ENCODE assay signal across 8 cellular contexts in genomic region chr4:54322817-54323417, GRCh38.
DNase-seq lines count a peak whose midpoint lies in the region; ATAC-seq, FAIRE-seq and TF ChIP-seq lines count a peak whose summit lies in the region.

No MANE protein-coding gene starts in this region.

- H4K91ac ChIP-seq in H1 (replicated peaks; ENCODE audit: insufficient read length, low read length), result no peak overlapping the region
- H4K91ac ChIP-seq in mesenchymal stem cell (ENCODE audit: low read length), result no peak overlapping the region

- H3K56ac ChIP-seq in H1 (replicated peaks; ENCODE audit: insufficient read length, low read depth, low read length), result no peak overlapping the region

- TF ChIP-seq CTCF in H1 (IDR thresholded peaks at IDR 0.05; ENCODE audit: control extremely low read depth in 1 of 3, insufficient read depth in 1 of 3, low read depth in 1 of 3, low read length in 3 of 3), result peak; percentile 60 to 91 (median 88)

- FAIRE-seq in H1 (lab: Jason Lieb, UNC), result peak; percentile 94

- peaks cover 0 to 16% of the 10 kb centered on the region in 2 experiments; a peak in 3 of 4 replicates for H3K9me3 ChIP-seq in H1 (ENCODE audit: insufficient read depth in 2 of 2, low read depth in 1 of 2, low read length in 1 of 2)
- no peaks in the 10 kb centered on the region for H3K9me3 ChIP-seq in mesenchymal stem cell (ENCODE audit: control insufficient read depth, low read length)

- no peaks in the 10 kb centered on the region for H3K27me3 Mint-ChIP-seq in activated CD4-positive, alpha-beta T cell treated with anti-CD3 and anti-CD28 coated beads, Interleukin-2, amount 10 ng/mL, durations not matched to agents 7 days and 5 days

- TF ChIP-seq RAD21 in H1 (IDR thresholded peaks at IDR 0.05 in 1 of 2, conservative IDR thresholded peaks at IDR 0.05 in 1 of 2; ENCODE audit: low read depth in 2 of 2, low read length in 2 of 2), result peak; percentile 97 to 98

- no peak overlapping the region for H2BK120ac ChIP-seq in H1 (replicated peaks; ENCODE audit: low read depth, low read length)
- no peak overlapping the region for H2BK120ac ChIP-seq in mesenchymal stem cell (ENCODE audit: low read depth, low read length)

- H3K27me3 ChIP-seq in H1 (replicated peaks in 1 of 4; ENCODE audit: control insufficient read depth in 3 of 4, extremely low read depth in 1 of 4, insufficient read depth in 3 of 4, low read length in 3 of 4) (no peaks in the 10 kb centered on the region), mesenchymal stem cell (ENCODE audit: control insufficient read depth in 1 of 2, insufficient read depth in 1 of 2, low read length in 2 of 2) (peaks cover 0 to 11% of the 10 kb centered on the region in 2 experiments)

- ATAC-seq in GM19372 (IDR thresholded peaks at IDR 0.05; ENCODE audit: low read depth, unreplicated experiment) (peak; percentile 78), HG03432 (IDR thresholded peaks at IDR 0.05; ENCODE audit: unreplicated experiment) (peak; percentile 80)

- H2BK5ac ChIP-seq in H1 (ENCODE audit: low read depth, low read length) (no peak overlapping the region), mesenchymal stem cell (ENCODE audit: low read depth, low read length, poor library complexity, severe bottlenecking) (no peak overlapping the region)

- H2BK20ac ChIP-seq in H1 (ENCODE audit: low read length), result no peak overlapping the region

- DNase-seq in COLO829 (ENCODE audit: low spot score) (peak; percentile 77), NCI-H2227 treated with DMSO at 0.1 percent for 48 hours (lab: John Stamatoyannopoulos, UW) (peak; percentile 24), H1 (ENCODE audit: low read depth in 1 of 2, low spot score in 2 of 2) (peak; percentile 61 to 80), mesenchymal stem cell (peak; percentile 67)
- DNase-seq in activated CD4-positive, alpha-beta T cell treated with anti-CD3 and anti-CD28 coated beads, Interleukin-2, amount 10 ng/mL, durations not matched to agents 7 days and 5 days, result peak; percentile 59
- peak in 5 of 6 experiments; percentile 5 to 29 (median 11) for DNase-seq in stimulated activated naive CD4-positive, alpha-beta T cell (lab: John Stamatoyannopoulos, UW)

- H3K4me2 ChIP-seq in H1 (ENCODE audit: insufficient read depth in 1 of 2, low read depth in 2 of 2, low read length in 2 of 2), result no peak overlapping the region
- H3K4me2 ChIP-seq in mesenchymal stem cell (ENCODE audit: low read length, poor library complexity, severe bottlenecking), result no peak overlapping the region

- no peak overlapping the region for H4K5ac ChIP-seq in H1 (ENCODE audit: insufficient read length, low read depth, low read length)

- H3K27ac ChIP-seq in H1 (ENCODE audit: low read depth, low read length), result no peak overlapping the region
- H3K27ac ChIP-seq in mesenchymal stem cell (ENCODE audit: low read length, poor library complexity, severe bottlenecking), result no peak overlapping the region

- CTCF ChIA-PET in activated CD4-positive, alpha-beta T cell treated with anti-CD3 and anti-CD28 coated beads, Interleukin-2, amount 10 ng/mL, durations not matched to agents 7 days and 5 days (lab: Charles Lee), result no interaction called here
- CTCF ChIA-PET in H1 (lab: Charles Lee; ENCODE audit: partially characterized antibody), result interaction anchor here (0.6 to 4.4 kb wide), 16 partner anchors 10 to 517 kb away, joined by 3 to 37 read pairs (median 3); no protein-coding TSS in a partner anchor

- no peak overlapping the region for H2BK12ac ChIP-seq in H1 (ENCODE audit: low read depth, low read length)
- H2BK12ac ChIP-seq in mesenchymal stem cell (ENCODE audit: low read length in 2 of 2), result no peak overlapping the region

- H3K79me2 ChIP-seq in H1 (ENCODE audit: control insufficient read depth in 1 of 2, insufficient read depth in 2 of 2, low read length in 2 of 2), result no peaks in the 10 kb centered on the region

- H2AFZ ChIP-seq in H1 (ENCODE audit: low read length), result 0 out of 2 replicates have a peak overlapping the region, but pooled peaks have one; percentile 18
- no peak overlapping the region for H2AFZ ChIP-seq in mesenchymal stem cell (ENCODE audit: low read depth, low read length)

- no peak overlapping the region for H3K27ac Mint-ChIP-seq in activated CD4-positive, alpha-beta T cell treated with anti-CD3 and anti-CD28 coated beads, Interleukin-2, amount 10 ng/mL, durations not matched to agents 7 days and 5 days

- no peak overlapping the region for H3K18ac ChIP-seq in H1 (ENCODE audit: extremely low read depth, low read length)
- H3K18ac ChIP-seq in mesenchymal stem cell (ENCODE audit: low read depth in 1 of 2, low read length in 2 of 2), result no peak overlapping the region

- H3K9me3 Mint-ChIP-seq in activated CD4-positive, alpha-beta T cell treated with anti-CD3 and anti-CD28 coated beads, Interleukin-2, amount 10 ng/mL, durations not matched to agents 7 days and 5 days, result no peaks in the 10 kb centered on the region

- H4K20me1 ChIP-seq in H1 (replicated peaks in 1 of 2; ENCODE audit: control insufficient read depth in 1 of 2, insufficient read depth in 2 of 2, low read length in 2 of 2), result no peaks in the 10 kb centered on the region

- no peak for TF ChIP-seq EP300 in H1 (IDR thresholded peaks at IDR 0.05; ENCODE audit: borderline replicate concordance in 1 of 2, low read depth in 2 of 2, low read length in 2 of 2)

- 43% methylated on average over 10 of the region's 10 CpGs; no CpG with 5 or more reads in 1 of the 2 experiments for WGBS in H1 (ENCODE audit: extremely low coverage in 1 of 2, insufficient coverage in 1 of 2, insufficient read length in 1 of 2, insufficient replicate concordance in 2 of 2, low coverage in 1 of 2, low lambda C conversion rate in 2 of 2, missing lambda C conversion rate in 1 of 2), 2 experiments
- 36% methylated on average over 10 of the region's 10 CpGs for WGBS in mesenchymal stem cell

- no peak overlapping the region for H2AK5ac ChIP-seq in H1 (ENCODE audit: low read depth, low read length)
- no peak overlapping the region for H2AK5ac ChIP-seq in mesenchymal stem cell (ENCODE audit: low read length, severe bottlenecking)

- H3K23me2 ChIP-seq in H1 (ENCODE audit: low read depth, low read length), result no peaks in the 10 kb centered on the region

- no peaks in the 10 kb centered on the region for H3K36me3 ChIP-seq in H1 (ENCODE audit: control insufficient read depth in 2 of 4, insufficient read depth in 4 of 4, low read length in 3 of 4)
- H3K36me3 ChIP-seq in mesenchymal stem cell (ENCODE audit: control insufficient read depth in 1 of 2, insufficient read depth in 2 of 2, low read depth in 1 of 2, low read length in 2 of 2), result no peaks in the 10 kb centered on the region

- peaks cover 5% of the 10 kb centered on the region for H3K4me1 Mint-ChIP-seq in activated CD4-positive, alpha-beta T cell treated with anti-CD3 and anti-CD28 coated beads, Interleukin-2, amount 10 ng/mL, durations not matched to agents 7 days and 5 days

- no peaks in the 10 kb centered on the region for H3K36me3 Mint-ChIP-seq in activated CD4-positive, alpha-beta T cell treated with anti-CD3 and anti-CD28 coated beads, Interleukin-2, amount 10 ng/mL, durations not matched to agents 7 days and 5 days (ENCODE audit: low read depth)

- H3K14ac ChIP-seq in H1 (ENCODE audit: insufficient read length) (no peak overlapping the region), mesenchymal stem cell (ENCODE audit: low read length in 2 of 2) (no peak overlapping the region)

- H3K4me3 Mint-ChIP-seq in activated CD4-positive, alpha-beta T cell treated with anti-CD3 and anti-CD28 coated beads, Interleukin-2, amount 10 ng/mL, durations not matched to agents 7 days and 5 days, result no peak overlapping the region

- H3K4ac ChIP-seq in H1 (replicated peaks; ENCODE audit: insufficient read length, low read depth, low read length), result no peak overlapping the region
- no peak overlapping the region for H3K4ac ChIP-seq in mesenchymal stem cell (ENCODE audit: low read depth in 1 of 2, low read length in 2 of 2)

- H3K9ac ChIP-seq in H1 (replicated peaks in 1 of 4; ENCODE audit: extremely low read depth in 1 of 4, low read depth in 3 of 4, low read length in 3 of 4) (no peak overlapping the region), mesenchymal stem cell (ENCODE audit: low read length) (no peak overlapping the region)

- H3K23ac ChIP-seq in H1 (ENCODE audit: insufficient read length) (no peak overlapping the region), mesenchymal stem cell (ENCODE audit: low read length in 2 of 2) (no peak overlapping the region)

- no peaks in the 10 kb centered on the region for H3K79me1 ChIP-seq in H1 (ENCODE audit: low read depth, low read length)
- no peaks in the 10 kb centered on the region for H3K79me1 ChIP-seq in mesenchymal stem cell (replicated peaks; ENCODE audit: low read length, poor library complexity, severe bottlenecking)

- H3K4me3 ChIP-seq in H1 (ENCODE audit: extremely low read depth in 1 of 4, insufficient read depth in 2 of 4, low read depth in 3 of 4, low read length in 4 of 4) (no peak overlapping the region), mesenchymal stem cell (ENCODE audit: insufficient read depth in 1 of 2, low read depth in 1 of 2, low read length in 2 of 2) (no peak overlapping the region)

- H2BK15ac ChIP-seq in H1 (ENCODE audit: low read length) (no peak overlapping the region), mesenchymal stem cell (ENCODE audit: low read depth, poor library complexity, severe bottlenecking) (no peak overlapping the region)

- POLR2A ChIA-PET in activated CD4-positive, alpha-beta T cell treated with anti-CD3 and anti-CD28 coated beads, Interleukin-2, amount 10 ng/mL, durations not matched to agents 7 days and 5 days (lab: Charles Lee), result no interaction called here
- POLR2A ChIA-PET in H1 (lab: Charles Lee; ENCODE audit: partially characterized antibody), result no interaction called here

- H3K4me1 ChIP-seq in H1 (replicated peaks in 1 of 4; ENCODE audit: control insufficient read depth in 3 of 4, insufficient read depth in 4 of 4, low read length in 3 of 4) (peaks cover 0 to 4% (median 0%) of the 10 kb centered on the region in 4 experiments; a peak in 3 of 7 replicates), mesenchymal stem cell (ENCODE audit: control insufficient read depth, insufficient read depth, low read depth, low read length) (no peaks in the 10 kb centered on the region)

- H4K8ac ChIP-seq in H1 (ENCODE audit: extremely low read depth, insufficient read depth, low read length) (no peak overlapping the region), mesenchymal stem cell (ENCODE audit: low read length) (no peak overlapping the region)

- no peak for TF ChIP-seq POLR2A in H1 (IDR thresholded peaks at IDR 0.05; ENCODE audit: control extremely low read depth in 1 of 2, low read depth in 2 of 2, low read length in 2 of 2)

TF ChIP-seq in H1, 55 proteins besides CTCF, POLR2A, EP300 and RAD21 (continues in another document):
- no peak for TF ChIP-seq BCL11A (IDR thresholded peaks at IDR 0.05; ENCODE audit: low read depth in 2 of 2, low read length in 2 of 2)
- TF ChIP-seq TBP (IDR thresholded peaks at IDR 0.05; ENCODE audit: low read depth, low read length), result no peak
- TF ChIP-seq MAX (IDR thresholded peaks at IDR 0.05), result peak; percentile 48; the same call in 1 of the 2 replicates
- no peak for TF ChIP-seq SIX5 (IDR thresholded peaks at IDR 0.05; ENCODE audit: low read depth, low read length)
- 0 out of 2 replicates have a peak, but pooled peaks have one; percentile 8 for TF ChIP-seq TEAD4 (IDR thresholded peaks at IDR 0.05; ENCODE audit: low read depth, low read length)

Comparison
In these comparisons a context has a peak if more than half of its experiments do, and no peak if none do; other contexts are left out.
1. DNase-seq: peak in every context shown above with its lines; median percentile 77 in COLO829; 70 in H1; 67 in mesenchymal stem cell; 59 in activated CD4-positive, alpha-beta T cell treated with anti-CD3 and anti-CD28 coated beads, Interleukin-2, amount 10 ng/mL, durations not matched to agents 7 days and 5 days; 24 in NCI-H2227 treated with DMSO at 0.1 percent for 48 hours; 11 in stimulated activated naive CD4-positive, alpha-beta T cell.